1 cellular context compared by ENCODE assay signal in genomic region chr16:15778204-15778743, GRCh38.
TF ChIP-seq lines count a peak whose summit lies in the region.

No MANE protein-coding gene starts in this region.

TF ChIP-seq in HepG2, 621 proteins besides CTCF, POLR2A, EP300 and RAD21 (continued from another document and continues in another):
- 0 out of 2 replicates have a peak, but pooled peaks have one; percentile 15 for TF ChIP-seq ATF5 (CRISPR knock-in tag; IDR thresholded peaks at IDR 0.05; ENCODE audit: low read depth)
- no peak for TF ChIP-seq ZNF816 (CRISPR knock-in tag; IDR thresholded peaks at IDR 0.05; ENCODE audit: borderline replicate concordance)
- no peak for TF ChIP-seq MTERF4 (CRISPR knock-in tag; IDR thresholded peaks at IDR 0.05)
- TF ChIP-seq TCF7 (IDR thresholded peaks at IDR 0.05; ENCODE audit: low read depth): no peak
- TF ChIP-seq ZNF577 (CRISPR knock-in tag; IDR thresholded peaks at IDR 0.05; ENCODE audit: borderline replicate concordance, low read depth): no peak
- no peak for TF ChIP-seq ATF1 (CRISPR knock-in tag; IDR thresholded peaks at IDR 0.05)
- TF ChIP-seq ZKSCAN8 (CRISPR knock-in tag; IDR thresholded peaks at IDR 0.05; ENCODE audit: borderline replicate concordance): no peak
- TF ChIP-seq ZNF564 (CRISPR knock-in tag; IDR thresholded peaks at IDR 0.05): no peak
- TF ChIP-seq ONECUT2 (CRISPR knock-in tag; IDR thresholded peaks at IDR 0.05): no peak
- TF ChIP-seq KAT7 (CRISPR knock-in tag; IDR thresholded peaks at IDR 0.05; ENCODE audit: borderline replicate concordance): no peak
- no peak for TF ChIP-seq ZNF562 (CRISPR knock-in tag; IDR thresholded peaks at IDR 0.05; ENCODE audit: borderline replicate concordance)
- TF ChIP-seq NFAT5 (CRISPR knock-in tag; IDR thresholded peaks at IDR 0.05): peak; percentile 18; the same call in 1 of the 2 replicates
- no peak for TF ChIP-seq BCL3 (CRISPR knock-in tag; IDR thresholded peaks at IDR 0.05)
- 0 out of 2 replicates have a peak, but pooled peaks have one; percentile 4 for TF ChIP-seq ZFP91 (CRISPR knock-in tag; IDR thresholded peaks at IDR 0.05; ENCODE audit: borderline replicate concordance)
- TF ChIP-seq ZSCAN5A (CRISPR knock-in tag; IDR thresholded peaks at IDR 0.05; ENCODE audit: borderline replicate concordance): no peak
- TF ChIP-seq BRCA1 (CRISPR knock-in tag; IDR thresholded peaks at IDR 0.05): no peak
- TF ChIP-seq UBTF (CRISPR knock-in tag; IDR thresholded peaks at IDR 0.05): no peak
- TF ChIP-seq TOPORS (CRISPR knock-in tag; IDR thresholded peaks at IDR 0.05): no peak
- TF ChIP-seq PRPF4 (IDR thresholded peaks at IDR 0.05; ENCODE audit: low read depth, low read length, poor library complexity, severe bottlenecking): no peak
- TF ChIP-seq MAFK (conservative IDR thresholded peaks at IDR 0.05 in 1 of 2, IDR thresholded peaks at IDR 0.05 in 1 of 2; ENCODE audit: low read length in 2 of 2): peak; percentile 12 to 47; a peak in 2 of 4 replicates
- TF ChIP-seq HNF1A (IDR thresholded peaks at IDR 0.05; ENCODE audit: low read depth): no peak
- TF ChIP-seq HNF1A (CRISPR knock-in tag; IDR thresholded peaks at IDR 0.05; ENCODE audit: borderline replicate concordance): no peak
- peak; percentile 8; the same call in 1 of the 2 replicates for TF ChIP-seq TBX2 (CRISPR knock-in tag; IDR thresholded peaks at IDR 0.05; ENCODE audit: borderline replicate concordance)
- no peak for TF ChIP-seq BRD4 (CRISPR knock-in tag; IDR thresholded peaks at IDR 0.05)
- 0 out of 2 replicates have a peak, but pooled peaks have one; percentile 8 for TF ChIP-seq ZFY (CRISPR knock-in tag; IDR thresholded peaks at IDR 0.05)
- TF ChIP-seq WIZ (CRISPR knock-in tag; IDR thresholded peaks at IDR 0.05): no peak
- no peak for TF ChIP-seq CBX1 (IDR thresholded peaks at IDR 0.05; ENCODE audit: low read depth)
- TF ChIP-seq HMGXB4 (CRISPR knock-in tag; IDR thresholded peaks at IDR 0.05; ENCODE audit: borderline replicate concordance in 1 of 2, low read depth in 1 of 2): 0 out of 4 replicates have a peak, but pooled peaks of 1 of the 2 experiments have one; percentile 4
- no peak for TF ChIP-seq MAFG (CRISPR knock-in tag; IDR thresholded peaks at IDR 0.05)
- no peak for TF ChIP-seq ARHGAP35 (CRISPR knock-in tag; IDR thresholded peaks at IDR 0.05; ENCODE audit: borderline replicate concordance)
- no peak for TF ChIP-seq MNT (IDR thresholded peaks at IDR 0.05)
- no peak for TF ChIP-seq ZNF224 (CRISPR knock-in tag; IDR thresholded peaks at IDR 0.05)
- TF ChIP-seq CEBPB (IDR thresholded peaks at IDR 0.05; ENCODE audit: borderline replicate concordance, low read depth, low read length): no peak
